In the genomic region with DNA sequence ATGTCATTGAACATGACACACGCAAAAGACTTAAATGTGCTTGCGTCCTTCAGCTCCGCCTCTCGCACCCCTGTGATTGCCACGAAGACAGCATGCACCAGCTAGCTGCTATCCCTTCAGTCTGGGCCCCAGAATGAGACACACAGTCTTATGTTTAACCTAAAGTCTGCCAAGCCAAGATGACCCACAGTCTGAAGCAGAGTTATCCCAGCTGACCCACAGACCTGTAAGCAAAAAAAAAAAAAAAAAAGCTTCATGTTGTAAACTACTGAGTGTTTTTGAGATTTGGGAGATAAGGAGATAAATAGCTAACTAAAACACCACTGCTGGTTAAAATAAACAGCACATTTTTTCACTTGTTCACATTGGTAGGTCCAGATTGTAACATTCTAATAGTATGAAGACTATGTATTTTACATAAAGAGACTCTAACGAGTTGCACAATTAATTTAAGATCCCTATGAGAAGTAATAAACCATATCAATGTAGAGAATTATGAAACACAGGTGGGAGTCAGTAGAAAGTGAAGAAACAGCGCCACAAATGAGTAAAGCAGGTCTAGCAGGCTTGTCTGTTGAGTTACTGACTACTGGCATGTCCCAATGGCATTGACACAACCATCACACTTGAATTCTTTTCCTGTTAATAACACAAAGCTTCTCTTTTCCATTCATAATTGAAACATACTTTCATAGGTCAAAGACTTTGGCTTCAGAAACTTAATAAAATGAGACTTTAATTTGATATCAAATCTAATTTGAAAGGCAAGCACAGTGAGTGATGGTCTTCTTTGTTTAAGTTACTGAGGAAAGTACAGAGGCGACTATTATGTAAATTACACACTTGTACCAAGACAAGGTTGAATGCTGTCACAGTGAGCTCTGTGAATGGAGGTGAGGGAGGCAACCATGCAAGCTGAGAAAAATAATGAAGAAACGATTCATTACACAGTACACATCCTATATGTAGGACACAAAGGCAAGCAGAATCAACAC, we compare ENCODE assay signal across 16 cellular contexts.
"Had no signal": no experiment of that assay in that cellular context is flagged by ENCODE, and none has a peak within 500 bp of the region (broad histone marks: within the 10 kb centered on the region; RNA-seq: fewer than 3 reads in every experiment).

No MANE protein-coding gene starts in this region.

- H3K9me3 ChIP-seq: tibial artery, uterus had no signal

- DNase-seq: activated CD4-positive, alpha-beta T cell treated with anti-CD3 and anti-CD28 coated beads, Interleukin-2, amount 10 ng/mL, durations not matched to agents 7 days and 5 days; activated CD8-positive, alpha-beta T cell treated with anti-CD3 and anti-CD28 coated beads, Interleukin-2, amount 10 ng/mL, durations not matched to agents 7 days and 5 days; activated effector memory CD4-positive, alpha-beta T cell treated with anti-CD3 and anti-CD28 coated beads, Interleukin-2, amount 50 U/mL, for 16 hours; activated naive CD4-positive, alpha-beta T cell treated with anti-CD3 and anti-CD28 coated beads, Interleukin-2, amount 50 U/mL, for 16 hours; activated T-cell treated with anti-CD3 and anti-CD28 coated beads, Interleukin-2, amount 50 U/mL, for 24 hours; effector CD8-positive, alpha-beta T cell; foreskin melanocyte; glutamatergic neuron; hippocampal formation; nephron progenitor cell; nucleus accumbens; stimulated activated naive CD8-positive, alpha-beta T cell treated with anti-CD3 and anti-CD28 coated beads, Interleukin-15, Interleukin-2, amounts not matched to agents 100 U/mL and 50 U/mL, for 24 hours; substantia nigra; tibial artery; uterus had no signal

- H3K36me3 ChIP-seq: tibial artery, uterus had no signal

- H3K27ac ChIP-seq: tibial artery, uterus had no signal

- H3K27me3 ChIP-seq: tibial artery, uterus had no signal

- H3K4me1 ChIP-seq: tibial artery, uterus had no signal

- H3K4me3 ChIP-seq: lung, tibial artery, uterus had no signal
